ENCODE assay signal across 9 cellular contexts in genomic region chr6:33958208-33958862, GRCh38.
DNase-seq lines count a peak whose midpoint lies in the region; ATAC-seq, FAIRE-seq and TF ChIP-seq lines count a peak whose summit lies in the region.
"Had no signal": no experiment of that assay in that cellular context is flagged by ENCODE, and none has a peak within 500 bp of the region (broad histone marks: within the 10 kb centered on the region; RNA-seq: fewer than 3 reads in every experiment).

No MANE protein-coding gene starts in this region.

- ATAC-seq in HG03469 (IDR thresholded peaks at IDR 0.05; ENCODE audit: unreplicated experiment) (no peak), GM18505 (IDR thresholded peaks at IDR 0.05; ENCODE audit: unreplicated experiment) (no peak)

- TF ChIP-seq POLR2A in H54 (IDR thresholded peaks at IDR 0.05; ENCODE audit: low read depth, low read length) (no peak), GM18505 (IDR thresholded peaks at IDR 0.05; ENCODE audit: borderline replicate concordance, extremely low read depth, insufficient read depth, insufficient read length) (no peak)

- peaks cover 20% of the 10 kb centered on the region for H3K4me1 ChIP-seq in A673 (ENCODE audit: insufficient read depth, low read length, poor library complexity, severe bottlenecking)

- BruUV-seq in A673 (replicated peaks; lab: Mats Ljungman, UMichigan), result no TSS peak

- in situ Hi-C loops in ACHN (cut with HindIII; ENCODE audit: low pct_ligation_motif_present, low pct_unique_long_range_greater_than_20kb, low sequenced_read_pairs), result no loop called here

- no peak overlapping the region for H3K27ac ChIP-seq in A673 (ENCODE audit: low read depth, low read length, poor library complexity, severe bottlenecking)
- H3K27ac ChIP-seq: RWPE1 had no signal

- intact Hi-C loops in A673 (cut with micrococcal nuclease; ENCODE audit: unreplicated experiment), result loop anchor here (1.0 kb wide), 1 partner anchor 69 kb away; no protein-coding TSS in a partner anchor

- FAIRE-seq in H54 (lab: Jason Lieb, UNC), result no peak

- no peaks in the 10 kb centered on the region for H3K9me3 ChIP-seq in A673 (ENCODE audit: low read depth, low read length, poor library complexity, severe bottlenecking)

- POLR2A ChIA-PET in A673 (lab: Charles Lee; ENCODE audit: low non-redundant PET), result no interaction called here

- peak; percentile 74 for TF ChIP-seq CTCF in A673 (conservative IDR thresholded peaks at IDR 0.05; ENCODE audit: low read depth, low read length)
- TF ChIP-seq CTCF in fibroblast of mammary gland (conservative IDR thresholded peaks at IDR 0.05; ENCODE audit: control insufficient read depth, insufficient read depth, low read depth, low read length), result peak; percentile 30

- no peaks in the 10 kb centered on the region for H3K27me3 ChIP-seq in A673 (replicated peaks; ENCODE audit: insufficient read depth, low read depth, low read length, poor library complexity)

- DNase-seq in A673 (ENCODE audit: low spot score) (peak; percentile 74), DMS79 (lab: John Stamatoyannopoulos, UW) (peak; percentile 51), NCI-H524 (lab: John Stamatoyannopoulos, UW) (peak; percentile 80 to 82), fibroblast of mammary gland (ENCODE audit: low read depth) (peak; percentile 4), ACHN (no peak), H54 (ENCODE audit: insufficient read length, low spot score) (no peak)

- H3K4me3 ChIP-seq in A673 (ENCODE audit: low read depth, low read length, poor library complexity, severe bottlenecking), result no peak overlapping the region
- no peak overlapping the region for H3K4me3 ChIP-seq in fibroblast of mammary gland (ENCODE audit: control insufficient read depth, low read depth, low read length)

- CTCF ChIA-PET in A673 (lab: Charles Lee), result no interaction called here

- H3K36me3 ChIP-seq in A673 (ENCODE audit: insufficient read depth, low read length, poor library complexity, severe bottlenecking), result no peaks in the 10 kb centered on the region

Comparison
In these comparisons a context has a peak if more than half of its experiments do, and no peak if none do; other contexts are left out.
1. DNase-seq: peak in A673 (single experiment), DMS79 (single experiment), NCI-H524 (2 of 2) and fibroblast of mammary gland (single experiment); none in ACHN (single experiment) and H54 (single experiment).